31 cellular contexts compared by ENCODE assay signal in genomic region chr14:93663317-93663716, GRCh38.
"Had no signal": no experiment of that assay in that cellular context is flagged by ENCODE, and none has a peak within 500 bp of the region (broad histone marks: within the 10 kb centered on the region; RNA-seq: fewer than 3 reads in every experiment).

No MANE protein-coding gene starts in this region.

- H3K27ac ChIP-seq: neural progenitor cell, ovary, parathyroid adenoma, psoas muscle, right lobe of liver, skin epidermis, spleen, stomach, suprapubic skin, thoracic aorta, thyroid gland, upper lobe of right lung, uterus had no signal

- H3K36me3 Mint-ChIP-seq: neural progenitor cell; stimulated activated memory B cell treated with anti-CD40 and anti-IgM and Interleukin-4, amounts not matched to agents 10 μg/mL and 1 μg/mL and 100 μg/mL, for 72 hours; type B pancreatic cell had no signal

- H3K27me3 ChIP-seq: neural progenitor cell, ovary, right lobe of liver, stomach, suprapubic skin, thyroid gland, transverse colon, upper lobe of right lung, uterus had no signal

- H3K36me3 ChIP-seq: ovary, right lobe of liver, spleen, stomach, suprapubic skin, thoracic aorta, thyroid gland, transverse colon, upper lobe of right lung, uterus had no signal

- H3K4me3 ChIP-seq: neural progenitor cell, ovary, psoas muscle, right lobe of liver, skin epidermis, smooth muscle cell, spleen, stomach, suprapubic skin, thoracic aorta, thyroid gland, transverse colon, upper lobe of right lung, uterus had no signal

- H3K4me3 Mint-ChIP-seq: naive thymus-derived CD4-positive, alpha-beta T cell; natural killer cell; nephron; neural progenitor cell; stimulated activated memory B cell treated with anti-CD40 and anti-IgM and Interleukin-4, amounts not matched to agents 10 μg/mL and 1 μg/mL and 100 μg/mL, for 72 hours; stimulated activated naive CD8-positive, alpha-beta T cell treated with anti-CD3 and anti-CD28 coated beads, Interleukin-15, Interleukin-2, amounts not matched to agents 100 ng/mL and 50 ng/mL, for 24 hours; type B pancreatic cell had no signal

- H3K27me3 Mint-ChIP-seq: progenitor cell of endocrine pancreas had no signal

- H3K27ac Mint-ChIP-seq: naive thymus-derived CD4-positive, alpha-beta T cell; natural killer cell; nephron; neural progenitor cell; progenitor cell of endocrine pancreas; stimulated activated memory B cell treated with anti-CD40 and anti-IgM and Interleukin-4, amounts not matched to agents 10 μg/mL and 1 μg/mL and 100 μg/mL, for 72 hours; stimulated activated naive CD8-positive, alpha-beta T cell treated with anti-CD3 and anti-CD28 coated beads, Interleukin-15, Interleukin-2, amounts not matched to agents 100 ng/mL and 50 ng/mL, for 24 hours; type B pancreatic cell had no signal

- H3K4me1 ChIP-seq: parathyroid adenoma, psoas muscle, right lobe of liver, spleen, stomach, suprapubic skin, thyroid gland, transverse colon, upper lobe of right lung, uterus had no signal

- H3K9me3 ChIP-seq: ovary, right lobe of liver, thyroid gland had no signal

- ATAC-seq: naive thymus-derived CD4-positive, alpha-beta T cell; natural killer cell; psoas muscle; right cardiac atrium; right lobe of liver; stimulated activated memory B cell treated with anti-CD40 and anti-IgM and Interleukin-4, amounts not matched to agents 10 μg/mL and 1 μg/mL and 100 μg/mL, for 72 hours; upper lobe of right lung had no signal

- DNase-seq: naive thymus-derived CD4-positive, alpha-beta T cell; natural killer cell; occipital lobe; ovary; posterior cingulate gyrus; psoas muscle; right cardiac atrium; right lobe of liver; spleen; stimulated activated CD4-positive, alpha-beta T cell treated with anti-CD3 and anti-CD28 coated beads, Interleukin-12 subunit alpha, Interleukin-12 subunit beta, amount 100 ng/mL, for 4 hours; stimulated activated CD4-positive, alpha-beta T cell treated with anti-CD3 and anti-CD28 coated beads, Interleukin-1b, Interleukin-23, amount 100 ng/mL, for 48 hours; stimulated activated CD4-positive, alpha-beta T cell treated with anti-CD3 and anti-CD28 coated beads, Interleukin-4, amount 100 ng/mL, for 1 hour; stimulated activated CD4-positive, alpha-beta T cell treated with anti-CD3 and anti-CD28 coated beads, Interleukin-4, amount 100 ng/mL, for 4 hours; stimulated activated CD8-positive, alpha-beta memory T cell treated with anti-CD3 and anti-CD28 coated beads, Interleukin-4, amount 100 ng/mL, for 48 hours; stimulated activated naive CD4-positive, alpha-beta T cell; stomach; thyroid gland; transverse colon; upper lobe of right lung; uterus had no signal

- H3K4me1 Mint-ChIP-seq: naive thymus-derived CD4-positive, alpha-beta T cell; natural killer cell; nephron; neural progenitor cell; stimulated activated memory B cell treated with anti-CD40 and anti-IgM and Interleukin-4, amounts not matched to agents 10 μg/mL and 1 μg/mL and 100 μg/mL, for 72 hours had no signal
